Comparison of ENCODE assay signal across 12 cellular contexts in the genomic region with DNA sequence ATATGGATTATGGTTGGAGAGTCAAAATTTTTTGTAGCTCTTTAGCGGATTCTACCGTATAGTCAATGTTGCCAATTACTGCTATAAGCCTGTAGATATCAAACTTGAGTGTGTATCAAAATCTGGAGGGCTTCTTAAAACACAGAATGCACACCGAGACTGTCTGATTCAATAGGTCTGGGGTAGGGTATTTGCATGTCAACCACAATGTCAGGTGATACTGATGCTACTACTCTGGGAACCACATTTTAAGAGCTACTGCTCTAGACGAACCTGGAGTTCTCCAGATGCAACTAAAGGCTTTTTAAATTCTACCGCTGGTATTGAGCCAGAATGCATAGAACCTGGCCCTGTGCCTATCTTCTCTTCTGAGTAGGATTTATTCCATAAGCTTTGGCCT. TPM values are rescaled to one million over a fixed set of nuclear protein-coding genes. Genes with fewer than 3 reads are reported as not detected.
"Had no signal": no experiment of that assay in that cellular context is flagged by ENCODE, and none has a peak within 500 bp of the region (broad histone marks: within the 10 kb centered on the region; RNA-seq: fewer than 3 reads in every experiment).

No MANE protein-coding gene starts in this region.

- H3K4me2 ChIP-seq: KMS-11 had no signal

- FAIRE-seq: HepG2 had no signal

- H3K4me3 ChIP-seq: GM23248, HAP-1 had no signal

- ATAC-seq: HepG2 had no signal

- H3K9me3 ChIP-seq: HAP-1 had no signal

- DNase-seq: GM23248, GOT3, H7, HFFc6, KBM-7 had no signal

- H2AFZ ChIP-seq: GM23248 had no signal

- H3K9ac ChIP-seq: GM23248, KMS-11 had no signal

- H3K27ac ChIP-seq: GM23248, HL-60, KMS-11 had no signal

- H3K36me3 ChIP-seq: HAP-1 had no signal

RNA-seq across cellular contexts. Expression of a gene that starts 15.8 kb away (rescaled TPM):
- total RNA-seq: GM23248, H7, HepG2, HFFc6, HT1080 had no signal
- polyA plus RNA-seq: GM23248, HepG2, IgD-negative memory B cell had no signal

RNA-seq across cellular contexts. Expression of a gene that starts 21.7 kb away (rescaled TPM):
- total RNA-seq: GM23248, H4, H7, HepG2, HFFc6, HT1080 had no signal
- polyA plus RNA-seq: GM23248, HepG2, IgD-negative memory B cell had no signal
